In genomic region chr15:71295242-71296031, GRCh38 we compare ENCODE assay signal across 9 cellular contexts.
DNase-seq lines count a peak whose midpoint lies in the region; ATAC-seq and TF ChIP-seq lines count a peak whose summit lies in the region.
"Had no signal": no experiment of that assay in that cellular context is flagged by ENCODE, and none has a peak within 500 bp of the region (broad histone marks: within the 10 kb centered on the region; RNA-seq: fewer than 3 reads in every experiment).

No MANE protein-coding gene starts in this region.

- H3K4me1 ChIP-seq in tibial nerve, result peaks cover 0 to 12% (median 5%) of the 10 kb centered on the region in 4 donors

- H3K4me1 Mint-ChIP-seq in activated CD4-positive, alpha-beta memory T cell treated with anti-CD3 and anti-CD28 coated beads for 36 hours (ENCODE audit: low read depth), result peaks cover 26% of the 10 kb centered on the region
- peaks cover 22% of the 10 kb centered on the region for H3K4me1 Mint-ChIP-seq in activated CD4-positive, alpha-beta memory T cell treated with anti-CD3 and anti-CD28 coated beads, Interleukin-2, amount 10 ng/mL, durations not matched to agents 7 days and 5 days

- no peaks in the 10 kb centered on the region for H3K9me3 ChIP-seq in tibial nerve

- no peaks in the 10 kb centered on the region for H3K9me3 Mint-ChIP-seq in activated CD4-positive, alpha-beta memory T cell treated with anti-CD3 and anti-CD28 coated beads for 36 hours
- H3K9me3 Mint-ChIP-seq in activated CD4-positive, alpha-beta memory T cell treated with anti-CD3 and anti-CD28 coated beads, Interleukin-2, amount 10 ng/mL, durations not matched to agents 7 days and 5 days, result no peaks in the 10 kb centered on the region
- H3K9me3 Mint-ChIP-seq: CD8-positive, alpha-beta T cell had no signal

- 47 to 54% methylated on average over 4 of the region's 4 CpGs for WGBS in tibial nerve, 2 donors

- POLR2A ChIA-PET in activated CD4-positive, alpha-beta memory T cell treated with anti-CD3 and anti-CD28 coated beads for 36 hours (lab: Charles Lee), result no interaction called here
- POLR2A ChIA-PET in activated CD4-positive, alpha-beta memory T cell treated with anti-CD3 and anti-CD28 coated beads, Interleukin-2, amount 10 ng/mL, durations not matched to agents 7 days and 5 days (lab: Charles Lee), result interaction anchor here (0.6 kb wide), 1 partner anchor 934 kb away, joined by 3 read pairs; no protein-coding TSS in a partner anchor

- DNase-seq in activated CD4-positive, alpha-beta memory T cell treated with anti-CD3 and anti-CD28 coated beads for 36 hours, result peak; percentile 8
- no peak for DNase-seq in activated CD4-positive, alpha-beta memory T cell treated with anti-CD3 and anti-CD28 coated beads, Interleukin-2, amount 10 ng/mL, durations not matched to agents 7 days and 5 days
- DNase-seq in SW 1271 (lab: John Stamatoyannopoulos, UW), result peak; percentile 99 to 100
- DNase-seq in left ventricle myocardium superior, result no peak
- no peak for DNase-seq in tibial nerve (ENCODE audit: low spot score in 2 of 2)
- no peak for DNase-seq in G401 (ENCODE audit: low spot score)
- no peak for DNase-seq in NCI-H2227 treated with DMSO at 0.1 percent for 48 hours (lab: John Stamatoyannopoulos, UW)
- DNase-seq: CD8-positive, alpha-beta T cell had no signal

- CTCF ChIA-PET in activated CD4-positive, alpha-beta memory T cell treated with anti-CD3 and anti-CD28 coated beads for 36 hours (lab: Charles Lee), result no interaction called here
- CTCF ChIA-PET in activated CD4-positive, alpha-beta memory T cell treated with anti-CD3 and anti-CD28 coated beads, Interleukin-2, amount 10 ng/mL, durations not matched to agents 7 days and 5 days (lab: Charles Lee), result no interaction called here

- intact Hi-C loops in activated CD4-positive, alpha-beta memory T cell treated with anti-CD3 and anti-CD28 coated beads for 36 hours (cut with micrococcal nuclease), result no loop called here
- intact Hi-C loops in left ventricle myocardium superior (cut with micrococcal nuclease), result no loop called here

- H3K36me3 ChIP-seq in tibial nerve, result no peaks in the 10 kb centered on the region

- peak overlapping the region in 3 of 4 donors; percentile 32 to 80 (median 63) for H3K27ac ChIP-seq in tibial nerve

- no peak overlapping the region for H3K4me3 Mint-ChIP-seq in activated CD4-positive, alpha-beta memory T cell treated with anti-CD3 and anti-CD28 coated beads for 36 hours
- no peak overlapping the region for H3K4me3 Mint-ChIP-seq in activated CD4-positive, alpha-beta memory T cell treated with anti-CD3 and anti-CD28 coated beads, Interleukin-2, amount 10 ng/mL, durations not matched to agents 7 days and 5 days
- H3K4me3 Mint-ChIP-seq: CD8-positive, alpha-beta T cell had no signal

- H3K36me3 Mint-ChIP-seq in activated CD4-positive, alpha-beta memory T cell treated with anti-CD3 and anti-CD28 coated beads for 36 hours, result no peaks in the 10 kb centered on the region
- H3K36me3 Mint-ChIP-seq in activated CD4-positive, alpha-beta memory T cell treated with anti-CD3 and anti-CD28 coated beads, Interleukin-2, amount 10 ng/mL, durations not matched to agents 7 days and 5 days (ENCODE audit: low read depth), result no peaks in the 10 kb centered on the region
- H3K36me3 Mint-ChIP-seq: CD8-positive, alpha-beta T cell had no signal

- no peaks in the 10 kb centered on the region for H3K27me3 ChIP-seq in tibial nerve

- H3K4me3 ChIP-seq in tibial nerve, result no peak overlapping the region

- no peak for TF ChIP-seq CTCF in tibial nerve (IDR thresholded peaks at IDR 0.05)

- H3K27me3 Mint-ChIP-seq in activated CD4-positive, alpha-beta memory T cell treated with anti-CD3 and anti-CD28 coated beads for 36 hours, result peaks cover 2% of the 10 kb centered on the region
- H3K27me3 Mint-ChIP-seq in activated CD4-positive, alpha-beta memory T cell treated with anti-CD3 and anti-CD28 coated beads, Interleukin-2, amount 10 ng/mL, durations not matched to agents 7 days and 5 days, result no peaks in the 10 kb centered on the region

- ATAC-seq in left ventricle myocardium superior (peak; percentile 15), GM21367 (IDR thresholded peaks at IDR 0.05; ENCODE audit: unreplicated experiment) (no peak)
- ATAC-seq: CD8-positive, alpha-beta T cell had no signal

- H3K27ac Mint-ChIP-seq in activated CD4-positive, alpha-beta memory T cell treated with anti-CD3 and anti-CD28 coated beads for 36 hours, result no peak overlapping the region
- no peak overlapping the region for H3K27ac Mint-ChIP-seq in activated CD4-positive, alpha-beta memory T cell treated with anti-CD3 and anti-CD28 coated beads, Interleukin-2, amount 10 ng/mL, durations not matched to agents 7 days and 5 days
- H3K27ac Mint-ChIP-seq: CD8-positive, alpha-beta T cell had no signal

- in situ Hi-C loops in G401 (cut with HindIII; ENCODE audit: low sequenced_read_pairs), result no loop called here

- TF ChIP-seq POLR2A in tibial nerve (IDR thresholded peaks at IDR 0.05), result no peak

- TF ChIP-seq EP300 in tibial nerve (IDR thresholded peaks at IDR 0.05), result peak in 1 of 2 donors; percentile 62

Comparison
In these comparisons a context has a peak if more than half of its experiments do, and no peak if none do; other contexts are left out.
1. DNase-seq: peak in activated CD4-positive, alpha-beta memory T cell treated with anti-CD3 and anti-CD28 coated beads for 36 hours (single experiment) and SW 1271 (2 of 2); none in activated CD4-positive, alpha-beta memory T cell treated with anti-CD3 and anti-CD28 coated beads, Interleukin-2, amount 10 ng/mL, durations not matched to agents 7 days and 5 days (single experiment), left ventricle myocardium superior (single experiment), tibial nerve (0 of 2), G401 (single experiment) and NCI-H2227 treated with DMSO at 0.1 percent for 48 hours (single experiment).